In the genomic region with DNA sequence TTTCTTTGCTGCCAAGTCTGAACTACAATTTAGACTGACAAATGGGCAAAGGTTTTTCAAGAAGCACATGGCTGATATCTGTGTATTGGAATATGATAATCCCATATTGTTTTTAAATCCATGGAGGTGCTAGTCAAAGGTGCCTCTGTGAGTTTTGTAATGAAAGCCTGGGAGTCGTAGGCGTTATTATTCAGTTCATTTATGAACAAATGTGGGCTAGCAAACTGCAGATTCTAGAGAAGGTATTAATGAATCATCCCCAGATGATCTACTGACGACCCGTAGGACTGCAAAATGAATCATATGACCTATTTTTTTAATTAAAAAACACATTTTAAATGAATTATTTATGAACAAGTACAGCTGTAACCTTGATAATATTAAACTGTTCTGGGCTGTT, we compare ENCODE assay signal across 20 cellular contexts.
"Had no signal": no experiment of that assay in that cellular context is flagged by ENCODE, and none has a peak within 500 bp of the region (broad histone marks: within the 10 kb centered on the region; RNA-seq: fewer than 3 reads in every experiment).

No MANE protein-coding gene starts in this region.

- DNase-seq: stimulated activated CD4-positive, alpha-beta T cell treated with anti-CD3 and anti-CD28 coated beads, Interleukin-2, amount 100 ng/mL, for 48 hours; stimulated activated CD4-positive, alpha-beta T cell treated with anti-CD3 and anti-CD28 coated beads, Interleukin-4, amount 100 ng/mL, for 1 hour; stimulated activated CD4-positive, alpha-beta T cell treated with anti-CD3 and anti-CD28 coated beads, Interleukin-4, amount 100 ng/mL, for 24 hours; stimulated activated CD4-positive, alpha-beta T cell treated with anti-CD3 and anti-CD28 coated beads, Interleukin-4, amount 100 ng/mL, for 4 hours; stimulated activated CD8-positive, alpha-beta memory T cell treated with anti-CD3 and anti-CD28 coated beads, Interleukin-4, amount 100 ng/mL, for 48 hours; stimulated activated naive B cell treated with anti-CD40 and anti-IgM and Interleukin-4, amounts not matched to agents 10 μg/mL and 1 μg/mL and 100 μg/mL, for 72 hours; stimulated activated naive CD4-positive, alpha-beta T cell; stimulated activated naive CD4-positive, alpha-beta T cell treated with Interleukin-2 at 50 U/mL for 16 hours; stimulated activated naive CD8-positive, alpha-beta T cell treated with anti-CD3 and anti-CD28 coated beads, Interleukin-15, amount 100 ng/mL, for 72 hours; stimulated activated naive CD8-positive, alpha-beta T cell treated with anti-CD3 and anti-CD28 coated beads, Interleukin-15, Interleukin-2, amounts not matched to agents 100 U/mL and 50 U/mL, for 24 hours; stomach; substantia nigra; testis; thyroid gland; tibial artery; transverse colon; trophoblast cell; upper lobe of left lung; upper lobe of right lung; uterus had no signal
